ENCODE assay signal across 10 cellular contexts in genomic region chr2:2547451-2547850, GRCh38.
"Had no signal": no experiment of that assay in that cellular context is flagged by ENCODE, and none has a peak within 500 bp of the region (broad histone marks: within the 10 kb centered on the region; RNA-seq: fewer than 3 reads in every experiment).

No MANE protein-coding gene starts in this region.

- DNase-seq: activated CD4-positive, alpha-beta T cell treated with anti-CD3 and anti-CD28 coated beads, Interleukin-2, amount 10 ng/mL, durations not matched to agents 7 days and 5 days; activated CD8-positive, alpha-beta memory T cell treated with anti-CD3 and anti-CD28 coated beads, Interleukin-2, amount 50 U/mL, for 48 hours; activated gamma-delta T cell; activated T-cell treated with anti-CD3 and anti-CD28 coated beads, Interleukin-2, amount 50 U/mL, for 72 hours; effector memory CD8-positive, alpha-beta T cell; foreskin keratinocyte; mucosa of descending colon; naive thymus-derived CD8-positive, alpha-beta T cell; psoas muscle; stimulated activated naive CD8-positive, alpha-beta T cell treated with anti-CD3 and anti-CD28 coated beads, Interleukin-15, amount 100 ng/mL, for 72 hours had no signal
